In genomic region chr6:42434237-42434636, GRCh38 we compare ENCODE assay signal across 1 cellular context.
TF ChIP-seq lines count a peak whose summit lies in the region.

No MANE protein-coding gene starts in this region.

TF ChIP-seq in K562, 482 proteins besides CTCF, POLR2A, EP300 and RAD21:
- TF ChIP-seq AFF4 (CRISPR knock-in tag; IDR thresholded peaks at IDR 0.05) (no peak), TRIM28 (IDR thresholded peaks at IDR 0.05) (peak; percentile 91), SAFB (IDR thresholded peaks at IDR 0.05; ENCODE audit: borderline replicate concordance, low read depth, low read length) (no peak), CBX3 (IDR thresholded peaks at IDR 0.05; ENCODE audit: borderline replicate concordance in 1 of 2, low read length in 2 of 2) (peak in 1 of 2 experiments; percentile 93; a peak in 2 of 3 replicates), TRIM24 (IDR thresholded peaks at IDR 0.05) (peak in 1 of 2 experiments; percentile 58; a peak in 2 of 4 replicates), ZNF280A (IDR thresholded peaks at IDR 0.05; ENCODE audit: low read depth, partially characterized antibody) (peak; percentile 76)
